Comparison of ENCODE assay signal across 11 cellular contexts in genomic region chr2:9230881-9231280, GRCh38. TPM values are rescaled to one million over a fixed set of nuclear protein-coding genes. Genes with fewer than 3 reads are reported as not detected.
DNase-seq lines count a peak whose midpoint lies in the region; ATAC-seq and TF ChIP-seq lines count a peak whose summit lies in the region.
"Had no signal": no experiment of that assay in that cellular context is flagged by ENCODE, and none has a peak within 500 bp of the region (broad histone marks: within the 10 kb centered on the region; RNA-seq: fewer than 3 reads in every experiment).

No MANE protein-coding gene starts in this region.

- DNase-seq in M059J (ENCODE audit: low read depth) (peak; percentile 77), astrocyte of the hippocampus (ENCODE audit: low read depth, low spot score) (peak; percentile 76), medulla oblongata (ENCODE audit: extremely low spot score) (peak; percentile 58), uterus (peak in 1 of 2 donors; percentile 11), colonic mucosa (no peak)
- DNase-seq in activated T-helper 1 cell treated with anti-CD3 and anti-CD28 coated beads, Interleukin-12 subunit alpha, Interleukin-12 subunit beta, Interleukin-2, Interleukin-4 antibody, amounts not matched to agents 30 ng/mL and 10 ng/mL and 1 ng/mL, durations not matched to agents 14 hours and 24 hours and 36 hours (ENCODE audit: low spot score): no peak
- DNase-seq in activated naive CD4-positive, alpha-beta T cell treated with anti-CD3 and anti-CD28 coated beads, Interleukin-2, amount 50 U/mL, for 72 hours (ENCODE audit: low spot score in 2 of 2): no peak
- DNase-seq: activated CD4-positive, alpha-beta T cell treated with anti-CD3 and anti-CD28 coated beads for 36 hours; activated naive CD4-positive, alpha-beta T cell; effector CD8-positive, alpha-beta T cell; NCI-H146 had no signal

- no peaks in the 10 kb centered on the region for H3K36me3 ChIP-seq in uterus
- no peaks in the 10 kb centered on the region for H3K36me3 ChIP-seq in colonic mucosa

- H3K4me3 Mint-ChIP-seq in activated T-helper 1 cell treated with anti-CD3 and anti-CD28 coated beads, Interleukin-12 subunit alpha, Interleukin-12 subunit beta, Interleukin-2, Interleukin-4 antibody, amounts not matched to agents 30 ng/mL and 10 ng/mL and 1 ng/mL, durations not matched to agents 14 hours and 24 hours and 36 hours: no peak overlapping the region
- H3K4me3 Mint-ChIP-seq: activated CD4-positive, alpha-beta T cell treated with anti-CD3 and anti-CD28 coated beads for 36 hours had no signal

- no peaks in the 10 kb centered on the region for H3K27me3 ChIP-seq in uterus
- no peaks in the 10 kb centered on the region for H3K27me3 ChIP-seq in colonic mucosa

- peaks cover 14% of the 10 kb centered on the region for H3K27me3 Mint-ChIP-seq in activated T-helper 1 cell treated with anti-CD3 and anti-CD28 coated beads, Interleukin-12 subunit alpha, Interleukin-12 subunit beta, Interleukin-2, Interleukin-4 antibody, amounts not matched to agents 30 ng/mL and 10 ng/mL and 1 ng/mL, durations not matched to agents 14 hours and 24 hours and 36 hours (ENCODE audit: insufficient read depth)

- H3K27ac ChIP-seq in uterus: peak overlapping the region; percentile 21 to 40
- no peak overlapping the region for H3K27ac ChIP-seq in colonic mucosa

- TF ChIP-seq POLR2A in uterus (IDR thresholded peaks at IDR 0.05): peak in 1 of 2 donors; percentile 11

- TF ChIP-seq CTCF in uterus (IDR thresholded peaks at IDR 0.05): no peak
- TF ChIP-seq CTCF in colonic mucosa (IDR thresholded peaks at IDR 0.05): no peak

- no peaks in the 10 kb centered on the region for H3K9me3 Mint-ChIP-seq in activated T-helper 1 cell treated with anti-CD3 and anti-CD28 coated beads, Interleukin-12 subunit alpha, Interleukin-12 subunit beta, Interleukin-2, Interleukin-4 antibody, amounts not matched to agents 30 ng/mL and 10 ng/mL and 1 ng/mL, durations not matched to agents 14 hours and 24 hours and 36 hours
- H3K9me3 Mint-ChIP-seq in activated naive CD4-positive, alpha-beta T cell treated with anti-CD3 and anti-CD28 coated beads, Interleukin-2, amount 50 U/mL, for 72 hours: no peaks in the 10 kb centered on the region

- no peak overlapping the region for H3K4me3 ChIP-seq in uterus
- H3K4me3 ChIP-seq in colonic mucosa: no peak overlapping the region

- no peak overlapping the region for H3K27ac Mint-ChIP-seq in activated T-helper 1 cell treated with anti-CD3 and anti-CD28 coated beads, Interleukin-12 subunit alpha, Interleukin-12 subunit beta, Interleukin-2, Interleukin-4 antibody, amounts not matched to agents 30 ng/mL and 10 ng/mL and 1 ng/mL, durations not matched to agents 14 hours and 24 hours and 36 hours
- no peak overlapping the region for H3K27ac Mint-ChIP-seq in activated naive CD4-positive, alpha-beta T cell treated with anti-CD3 and anti-CD28 coated beads, Interleukin-2, amount 50 U/mL, for 72 hours
- H3K27ac Mint-ChIP-seq: activated CD4-positive, alpha-beta T cell treated with anti-CD3 and anti-CD28 coated beads for 36 hours had no signal

- H3K9me3 ChIP-seq in uterus (no peaks in the 10 kb centered on the region), colonic mucosa (no peaks in the 10 kb centered on the region)

- no peak overlapping the region for H3K9ac ChIP-seq in colonic mucosa (ENCODE audit: low read depth in 2 of 2, low read length in 2 of 2)

- ATAC-seq in activated naive CD4-positive, alpha-beta T cell treated with anti-CD3 and anti-CD28 coated beads, Interleukin-2, amount 50 U/mL, for 72 hours: no peak
- ATAC-seq: activated CD4-positive, alpha-beta T cell treated with anti-CD3 and anti-CD28 coated beads for 36 hours had no signal

- no peaks in the 10 kb centered on the region for H3K36me3 Mint-ChIP-seq in activated T-helper 1 cell treated with anti-CD3 and anti-CD28 coated beads, Interleukin-12 subunit alpha, Interleukin-12 subunit beta, Interleukin-2, Interleukin-4 antibody, amounts not matched to agents 30 ng/mL and 10 ng/mL and 1 ng/mL, durations not matched to agents 14 hours and 24 hours and 36 hours (ENCODE audit: low read depth)
- H3K36me3 Mint-ChIP-seq in activated naive CD4-positive, alpha-beta T cell treated with anti-CD3 and anti-CD28 coated beads, Interleukin-2, amount 50 U/mL, for 72 hours: no peaks in the 10 kb centered on the region

- no peaks in the 10 kb centered on the region for H3K4me1 Mint-ChIP-seq in activated T-helper 1 cell treated with anti-CD3 and anti-CD28 coated beads, Interleukin-12 subunit alpha, Interleukin-12 subunit beta, Interleukin-2, Interleukin-4 antibody, amounts not matched to agents 30 ng/mL and 10 ng/mL and 1 ng/mL, durations not matched to agents 14 hours and 24 hours and 36 hours (ENCODE audit: low read depth)
- H3K4me1 Mint-ChIP-seq: activated CD4-positive, alpha-beta T cell treated with anti-CD3 and anti-CD28 coated beads for 36 hours had no signal

- intact Hi-C loops in uterus (cut with DNase I; ENCODE audit: low total_unique reads): no loop called here
- intact Hi-C loops in activated T-helper 1 cell treated with anti-CD3 and anti-CD28 coated beads, Interleukin-12 subunit alpha, Interleukin-12 subunit beta, Interleukin-2, Interleukin-4 antibody, amounts not matched to agents 30 ng/mL and 10 ng/mL and 1 ng/mL, durations not matched to agents 14 hours and 24 hours and 36 hours (cut with micrococcal nuclease): no loop called here
- intact Hi-C loops in colonic mucosa (cut with DNase I): no loop called here

- H3K4me1 ChIP-seq in uterus (peaks cover 3 to 33% of the 10 kb centered on the region in 2 donors), colonic mucosa (peaks cover 24% of the 10 kb centered on the region)

RNA-seq across cellular contexts. Expression of gene ASAP2, which starts 24.3 kb away (rescaled TPM):
- total RNA-seq in M059J (2014; rRNA removed; shearing (Covaris generic)): 14.9 and 17.2 TPM in 2 replicates
- 10 to 100 TPM; 24.3 to 55.5 (median 31.3) TPM for total RNA-seq in uterus
- total RNA-seq in activated T-helper 1 cell treated with anti-CD3 and anti-CD28 coated beads, Interleukin-12 subunit alpha, Interleukin-12 subunit beta, Interleukin-2, Interleukin-4 antibody, amounts not matched to agents 30 ng/mL and 10 ng/mL and 1 ng/mL, durations not matched to agents 14 hours and 24 hours and 36 hours: 0.34 and 1.2 TPM in 2 replicates
- 10 to 100 TPM; 58.1 to 61.7 TPM for total RNA-seq in colonic mucosa
- total RNA-seq in activated naive CD4-positive, alpha-beta T cell treated with anti-CD3 and anti-CD28 coated beads, Interleukin-2, amount 50 U/mL, for 72 hours: 1 to 10 TPM in 1 of 2 donors, under 1 TPM in 1; 0.09 to 1.0 TPM

Comparison
In these comparisons a context has a peak if more than half of its experiments do, and no peak if none do; other contexts are left out.
1. DNase-seq: peak in M059J (single experiment), astrocyte of the hippocampus (single experiment) and medulla oblongata (single experiment); none in activated T-helper 1 cell treated with anti-CD3 and anti-CD28 coated beads, Interleukin-12 subunit alpha, Interleukin-12 subunit beta, Interleukin-2, Interleukin-4 antibody, amounts not matched to agents 30 ng/mL and 10 ng/mL and 1 ng/mL, durations not matched to agents 14 hours and 24 hours and 36 hours (single experiment), colonic mucosa (single experiment) and activated naive CD4-positive, alpha-beta T cell treated with anti-CD3 and anti-CD28 coated beads, Interleukin-2, amount 50 U/mL, for 72 hours (0 of 2).